ENCODE assay signal across 1 cellular context in genomic region chr5:154755361-154756202, GRCh38.
A peak's percentile ranks its signal among the peaks of the same experiment; 100 is the strongest.
TF ChIP-seq lines count a peak whose summit lies in the region.

TSS of gene LARP1 (plus strand) at chr5:154755377. CDS start at chr5:154755758, 381 bp downstream.

TF ChIP-seq in WTC11, 78 proteins besides CTCF, POLR2A, EP300 and RAD21 (continued from another document):
- TF ChIP-seq ZNF512 (CRISPR knock-in tag; IDR thresholded peaks at IDR 0.05; ENCODE audit: borderline replicate concordance) (no peak), CBFB (CRISPR knock-in tag; IDR thresholded peaks at IDR 0.05; ENCODE audit: low read depth) (no peak), FOXP1 (CRISPR knock-in tag; IDR thresholded peaks at IDR 0.05; ENCODE audit: borderline replicate concordance) (peak; percentile 31; the same call in 1 of the 2 replicates), HMGA2 (CRISPR knock-in tag; IDR thresholded peaks at IDR 0.05) (no peak), JUN (CRISPR knock-in tag; IDR thresholded peaks at IDR 0.05) (no peak; the same call in 1 of the 2 replicates), AFF4 (CRISPR knock-in tag; IDR thresholded peaks at IDR 0.05; ENCODE audit: borderline replicate concordance) (no peak), NR1H2 (CRISPR knock-in tag; IDR thresholded peaks at IDR 0.05) (no peak), RORB (CRISPR knock-in tag; IDR thresholded peaks at IDR 0.05) (no peak), ETV6 (CRISPR knock-in tag; IDR thresholded peaks at IDR 0.05) (0 out of 2 replicates have a peak, but pooled peaks have one; percentile 6), ZNF396 (CRISPR knock-in tag; IDR thresholded peaks at IDR 0.05; ENCODE audit: borderline replicate concordance) (no peak), E2F4 (CRISPR knock-in tag; IDR thresholded peaks at IDR 0.05; ENCODE audit: borderline replicate concordance, low read depth) (no peak), NR3C1 (CRISPR knock-in tag; conservative IDR thresholded peaks at IDR 0.05; ENCODE audit: low read depth) (no peak), ZNF532 (CRISPR knock-in tag; IDR thresholded peaks at IDR 0.05; ENCODE audit: borderline replicate concordance) (no peak), ESRRA (CRISPR knock-in tag; IDR thresholded peaks at IDR 0.05; ENCODE audit: borderline replicate concordance) (peak; percentile 76), SMAD4 (CRISPR knock-in tag; IDR thresholded peaks at IDR 0.05) (no peak), GABPB1 (CRISPR knock-in tag; IDR thresholded peaks at IDR 0.05) (no peak), MYBL2 (CRISPR knock-in tag; IDR thresholded peaks at IDR 0.05) (no peak), KAT7 (CRISPR knock-in tag; IDR thresholded peaks at IDR 0.05; ENCODE audit: borderline replicate concordance) (peak; percentile 57; the same call in 1 of the 2 replicates), IRF2 (CRISPR knock-in tag; IDR thresholded peaks at IDR 0.05; ENCODE audit: borderline replicate concordance, low read depth) (no peak), TEAD1 (CRISPR knock-in tag; IDR thresholded peaks at IDR 0.05) (no peak)
- TF ChIP-seq, protein P1, sequence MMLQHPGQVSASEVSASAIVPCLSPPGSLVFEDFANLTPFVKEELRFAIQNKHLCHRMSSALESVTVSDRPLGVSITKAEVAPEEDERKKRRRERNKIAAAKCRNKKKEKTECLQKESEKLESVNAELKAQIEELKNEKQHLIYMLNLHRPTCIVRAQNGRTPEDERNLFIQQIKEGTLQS (CRISPR knock-in tag; conservative IDR thresholded peaks at IDR 0.05) = no peak
- TF ChIP-seq, protein P2, sequence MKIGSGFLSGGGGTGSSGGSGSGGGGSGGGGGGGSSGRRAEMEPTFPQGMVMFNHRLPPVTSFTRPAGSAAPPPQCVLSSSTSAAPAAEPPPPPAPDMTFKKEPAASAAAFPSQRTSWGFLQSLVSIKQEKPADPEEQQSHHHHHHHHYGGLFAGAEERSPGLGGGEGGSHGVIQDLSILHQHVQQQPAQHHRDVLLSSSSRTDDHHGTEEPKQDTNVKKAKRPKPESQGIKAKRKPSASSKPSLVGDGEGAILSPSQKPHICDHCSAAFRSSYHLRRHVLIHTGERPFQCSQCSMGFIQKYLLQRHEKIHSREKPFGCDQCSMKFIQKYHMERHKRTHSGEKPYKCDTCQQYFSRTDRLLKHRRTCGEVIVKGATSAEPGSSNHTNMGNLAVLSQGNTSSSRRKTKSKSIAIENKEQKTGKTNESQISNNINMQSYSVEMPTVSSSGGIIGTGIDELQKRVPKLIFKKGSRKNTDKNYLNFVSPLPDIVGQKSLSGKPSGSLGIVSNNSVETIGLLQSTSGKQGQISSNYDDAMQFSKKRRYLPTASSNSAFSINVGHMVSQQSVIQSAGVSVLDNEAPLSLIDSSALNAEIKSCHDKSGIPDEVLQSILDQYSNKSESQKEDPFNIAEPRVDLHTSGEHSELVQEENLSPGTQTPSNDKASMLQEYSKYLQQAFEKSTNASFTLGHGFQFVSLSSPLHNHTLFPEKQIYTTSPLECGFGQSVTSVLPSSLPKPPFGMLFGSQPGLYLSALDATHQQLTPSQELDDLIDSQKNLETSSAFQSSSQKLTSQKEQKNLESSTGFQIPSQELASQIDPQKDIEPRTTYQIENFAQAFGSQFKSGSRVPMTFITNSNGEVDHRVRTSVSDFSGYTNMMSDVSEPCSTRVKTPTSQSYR (CRISPR knock-in tag; IDR thresholded peaks at IDR 0.05) = no peak
- TF ChIP-seq, protein P3, sequence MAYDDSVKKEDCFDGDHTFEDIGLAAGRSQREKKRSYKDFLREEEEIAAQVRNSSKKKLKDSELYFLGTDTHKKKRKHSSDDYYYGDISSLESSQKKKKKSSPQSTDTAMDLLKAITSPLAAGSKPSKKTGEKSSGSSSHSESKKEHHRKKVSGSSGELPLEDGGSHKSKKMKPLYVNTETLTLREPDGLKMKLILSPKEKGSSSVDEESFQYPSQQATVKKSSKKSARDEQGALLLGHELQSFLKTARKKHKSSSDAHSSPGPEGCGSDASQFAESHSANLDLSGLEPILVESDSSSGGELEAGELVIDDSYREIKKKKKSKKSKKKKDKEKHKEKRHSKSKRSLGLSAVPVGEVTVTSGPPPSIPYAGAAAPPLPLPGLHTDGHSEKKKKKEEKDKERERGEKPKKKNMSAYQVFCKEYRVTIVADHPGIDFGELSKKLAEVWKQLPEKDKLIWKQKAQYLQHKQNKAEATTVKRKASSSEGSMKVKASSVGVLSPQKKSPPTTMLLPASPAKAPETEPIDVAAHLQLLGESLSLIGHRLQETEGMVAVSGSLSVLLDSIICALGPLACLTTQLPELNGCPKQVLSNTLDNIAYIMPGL (CRISPR knock-in tag; IDR thresholded peaks at IDR 0.05) = no peak; the same call in none of the 2 replicates
- TF ChIP-seq, protein P4, sequence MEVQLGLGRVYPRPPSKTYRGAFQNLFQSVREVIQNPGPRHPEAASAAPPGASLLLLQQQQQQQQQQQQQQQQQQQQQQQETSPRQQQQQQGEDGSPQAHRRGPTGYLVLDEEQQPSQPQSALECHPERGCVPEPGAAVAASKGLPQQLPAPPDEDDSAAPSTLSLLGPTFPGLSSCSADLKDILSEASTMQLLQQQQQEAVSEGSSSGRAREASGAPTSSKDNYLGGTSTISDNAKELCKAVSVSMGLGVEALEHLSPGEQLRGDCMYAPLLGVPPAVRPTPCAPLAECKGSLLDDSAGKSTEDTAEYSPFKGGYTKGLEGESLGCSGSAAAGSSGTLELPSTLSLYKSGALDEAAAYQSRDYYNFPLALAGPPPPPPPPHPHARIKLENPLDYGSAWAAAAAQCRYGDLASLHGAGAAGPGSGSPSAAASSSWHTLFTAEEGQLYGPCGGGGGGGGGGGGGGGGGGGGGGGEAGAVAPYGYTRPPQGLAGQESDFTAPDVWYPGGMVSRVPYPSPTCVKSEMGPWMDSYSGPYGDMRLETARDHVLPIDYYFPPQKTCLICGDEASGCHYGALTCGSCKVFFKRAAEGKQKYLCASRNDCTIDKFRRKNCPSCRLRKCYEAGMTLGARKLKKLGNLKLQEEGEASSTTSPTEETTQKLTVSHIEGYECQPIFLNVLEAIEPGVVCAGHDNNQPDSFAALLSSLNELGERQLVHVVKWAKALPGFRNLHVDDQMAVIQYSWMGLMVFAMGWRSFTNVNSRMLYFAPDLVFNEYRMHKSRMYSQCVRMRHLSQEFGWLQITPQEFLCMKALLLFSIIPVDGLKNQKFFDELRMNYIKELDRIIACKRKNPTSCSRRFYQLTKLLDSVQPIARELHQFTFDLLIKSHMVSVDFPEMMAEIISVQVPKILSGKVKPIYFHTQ (CRISPR knock-in tag; IDR thresholded peaks at IDR 0.05) = no peak
